In genomic region chr3:38651153-38651789, GRCh38 we compare ENCODE assay signal across 1 cellular context.
A peak's percentile ranks its signal among the peaks of the same experiment; 100 is the strongest.
TF ChIP-seq lines count a peak whose summit lies in the region.

No MANE protein-coding gene starts in this region.

TF ChIP-seq in K562, 482 proteins besides CTCF, POLR2A, EP300 and RAD21 (continued from another document and continues in another):
- TF ChIP-seq ZBTB40 (IDR thresholded peaks at IDR 0.05) (no peak), ZBTB40 (CRISPR knock-in tag; IDR thresholded peaks at IDR 0.05) (no peak), FOXJ2 (tag; IDR thresholded peaks at IDR 0.05) (no peak), ID3 (CRISPR knock-in tag; IDR thresholded peaks at IDR 0.05) (no peak), ID3 (tag; IDR thresholded peaks at IDR 0.05) (no peak), KAT2B (IDR thresholded peaks at IDR 0.05; ENCODE audit: low read depth, low read length) (no peak), RBFOX2 (IDR thresholded peaks at IDR 0.05; ENCODE audit: low read depth, low read length) (no peak), GATA2 (CRISPR knock-in tag; IDR thresholded peaks at IDR 0.05) (no peak), AFF1 (IDR thresholded peaks at IDR 0.05; ENCODE audit: low read depth in 1 of 2, partially characterized antibody in 2 of 2) (no peak), NFIC (IDR thresholded peaks at IDR 0.05) (no peak), KLF13 (tag; IDR thresholded peaks at IDR 0.05; ENCODE audit: borderline replicate concordance, low read depth) (0 out of 2 replicates have a peak, but pooled peaks have one; percentile 31), RBM34 (IDR thresholded peaks at IDR 0.05; ENCODE audit: borderline replicate concordance, insufficient read depth, low read length) (no peak), ARID1B (IDR thresholded peaks at IDR 0.05) (no peak), HNRNPUL1 (IDR thresholded peaks at IDR 0.05; ENCODE audit: low read length) (no peak), POLR2H (tag; IDR thresholded peaks at IDR 0.05; ENCODE audit: low read depth) (no peak), ZNF589 (CRISPR knock-in tag; IDR thresholded peaks at IDR 0.05; ENCODE audit: low read depth) (no peak), UBTF (IDR thresholded peaks at IDR 0.05; ENCODE audit: borderline replicate concordance in 1 of 2, low read depth in 2 of 2, low read length in 2 of 2) (no peak), SAFB2 (IDR thresholded peaks at IDR 0.05; ENCODE audit: borderline replicate concordance, low read depth, low read length, severe bottlenecking) (no peak), PCBP1 (IDR thresholded peaks at IDR 0.05; ENCODE audit: low read depth, low read length, poor library complexity, severe bottlenecking) (no peak), RFX5 (IDR thresholded peaks at IDR 0.05; ENCODE audit: low read depth, low read length) (no peak), KAT7 (CRISPR knock-in tag; IDR thresholded peaks at IDR 0.05; ENCODE audit: borderline replicate concordance) (no peak), HMBOX1 (IDR thresholded peaks at IDR 0.05) (no peak), ELF1 (tag; IDR thresholded peaks at IDR 0.05) (no peak), CAMTA2 (CRISPR knock-in tag; conservative IDR thresholded peaks at IDR 0.05) (no peak), DMBX1 (CRISPR knock-in tag; IDR thresholded peaks at IDR 0.05; ENCODE audit: borderline replicate concordance) (no peak), HSF4 (CRISPR knock-in tag; IDR thresholded peaks at IDR 0.05; ENCODE audit: borderline replicate concordance) (no peak), MEF2D (tag; conservative IDR thresholded peaks at IDR 0.05; ENCODE audit: low read depth) (no peak), SREBF1 (IDR thresholded peaks at IDR 0.05; ENCODE audit: borderline replicate concordance, low read depth, low read length) (no peak), ARHGAP35 (IDR thresholded peaks at IDR 0.05; ENCODE audit: partially characterized antibody) (no peak), U2AF2 (optimal IDR thresholded peaks at IDR 0.05; ENCODE audit: low read depth, low read length) (no peak), PHTF2 (CRISPR knock-in tag; IDR thresholded peaks at IDR 0.05) (no peak), ZNF407 (IDR thresholded peaks at IDR 0.05; ENCODE audit: low read depth) (no peak), STAG1 (CRISPR knock-in tag; IDR thresholded peaks at IDR 0.05; ENCODE audit: borderline replicate concordance) (peak; percentile 53; the same call in 1 of the 2 replicates)
